In genomic region chr2:149552830-149553229, GRCh38 we compare ENCODE assay signal across 24 cellular contexts.
"Had no signal": no experiment of that assay in that cellular context is flagged by ENCODE, and none has a peak within 500 bp of the region (broad histone marks: within the 10 kb centered on the region; RNA-seq: fewer than 3 reads in every experiment).

No MANE protein-coding gene starts in this region.

- ATAC-seq: effector memory CD8-positive, alpha-beta T cell; esophagus mucosa; foreskin keratinocyte; gastrocnemius medialis; gastroesophageal sphincter; heart left ventricle; heart right ventricle had no signal

- DNase-seq: colonic mucosa; cortex of kidney; dermis blood vessel endothelial cell; dorsolateral prefrontal cortex; effector CD4-positive, alpha-beta T cell; effector CD8-positive, alpha-beta T cell; effector memory CD4-positive, alpha-beta T cell; effector memory CD8-positive, alpha-beta T cell; endodermal cell; erythroblast; esophagus squamous epithelium; foreskin keratinocyte; foreskin melanocyte; gastrocnemius medialis; glutamatergic neuron; head of caudate nucleus; heart left ventricle; heart right ventricle had no signal

- H3K27ac ChIP-seq: colonic mucosa, coronary artery, dorsolateral prefrontal cortex, epithelial cell of prostate, esophagus muscularis mucosa, esophagus squamous epithelium, foreskin keratinocyte, gastrocnemius medialis, gastroesophageal sphincter, heart left ventricle, heart right ventricle had no signal

- H3K27me3 Mint-ChIP-seq: dendritic cell treated with granulocyte-macrophage colony-stimulating factor and Interleukin-4, amounts not matched to agents 40 ng/mL and 50 ng/mL, for 4 days had no signal

- H3K36me3 ChIP-seq: colonic mucosa, esophagus muscularis mucosa, esophagus squamous epithelium, gastrocnemius medialis, gastroesophageal sphincter, heart left ventricle, heart right ventricle had no signal

- H3K9me3 ChIP-seq: colonic mucosa, esophagus squamous epithelium, gastrocnemius medialis had no signal

- H3K4me3 Mint-ChIP-seq: dendritic cell treated with granulocyte-macrophage colony-stimulating factor and Interleukin-4, amounts not matched to agents 40 ng/mL and 50 ng/mL, for 4 days; effector memory CD8-positive, alpha-beta T cell; endodermal cell had no signal

- H3K27ac Mint-ChIP-seq: dendritic cell treated with granulocyte-macrophage colony-stimulating factor and Interleukin-4, amounts not matched to agents 40 ng/mL and 50 ng/mL, for 4 days; effector memory CD8-positive, alpha-beta T cell; endodermal cell had no signal

- H3K9me3 Mint-ChIP-seq: effector memory CD8-positive, alpha-beta T cell had no signal

- H3K27me3 ChIP-seq: colonic mucosa, dorsolateral prefrontal cortex, esophagus muscularis mucosa, esophagus squamous epithelium, gastrocnemius medialis, gastroesophageal sphincter, heart left ventricle had no signal

- H3K4me1 ChIP-seq: colonic mucosa, esophagus muscularis mucosa, esophagus squamous epithelium, foreskin keratinocyte, gastrocnemius medialis, gastroesophageal sphincter, heart left ventricle, heart right ventricle had no signal

- H3K4me3 ChIP-seq: colonic mucosa, coronary artery, dorsolateral prefrontal cortex, esophagus muscularis mucosa, esophagus squamous epithelium, gastrocnemius medialis, gastroesophageal sphincter, heart left ventricle, heart right ventricle had no signal
